In the genomic region with DNA sequence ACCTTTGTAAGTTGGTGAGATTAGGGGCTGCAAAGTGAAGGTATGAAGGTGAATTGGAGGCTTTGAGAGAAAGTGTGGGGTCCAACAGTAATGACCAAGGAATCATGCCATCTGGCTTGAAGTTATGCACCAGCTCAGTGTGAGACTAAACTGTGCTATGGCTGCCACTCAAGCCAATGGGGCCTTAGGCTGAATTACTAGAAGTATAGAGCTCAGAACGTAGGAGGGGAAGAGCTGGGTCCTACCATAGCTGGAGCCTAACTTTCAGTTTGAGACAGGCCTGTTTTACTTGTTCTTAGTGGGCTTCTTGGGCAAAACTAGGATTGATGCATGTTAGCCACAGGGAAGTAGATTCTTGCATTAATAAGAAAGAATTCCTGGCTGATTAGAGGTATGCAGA, we compare ENCODE assay signal across 21 cellular contexts.
DNase-seq lines count a peak whose midpoint lies in the region; ATAC-seq, FAIRE-seq and TF ChIP-seq lines count a peak whose summit lies in the region.
"Had no signal": no experiment of that assay in that cellular context is flagged by ENCODE, and none has a peak within 500 bp of the region (broad histone marks: within the 10 kb centered on the region; RNA-seq: fewer than 3 reads in every experiment).

No MANE protein-coding gene starts in this region.

- H2BK5ac ChIP-seq in H9 (ENCODE audit: insufficient read length, low read length): no peak overlapping the region

- ATAC-seq in heart right ventricle (no peak), left ventricle myocardium superior (no peak), left colon (no peak)
- ATAC-seq: HCT116 had no signal

- H3K79me1 ChIP-seq in H9 (ENCODE audit: insufficient read depth, low read depth, low read length, poor library complexity, severe bottlenecking): no peaks in the 10 kb centered on the region

- H3K27me3 ChIP-seq in heart right ventricle: no peaks in the 10 kb centered on the region
- no peaks in the 10 kb centered on the region for H3K27me3 ChIP-seq in astrocyte (ENCODE audit: insufficient read depth, low read length)
- no peaks in the 10 kb centered on the region for H3K27me3 ChIP-seq in H9 (ENCODE audit: insufficient read depth, low read length)
- H3K27me3 ChIP-seq: BE2C had no signal

- no peak overlapping the region for H3K4me2 ChIP-seq in astrocyte (ENCODE audit: low read length)
- no peak overlapping the region for H3K4me2 ChIP-seq in H9 (ENCODE audit: insufficient read depth, insufficient read length, low read length)

- H3K56ac ChIP-seq in H9 (ENCODE audit: insufficient read length, low read depth, low read length): no peak overlapping the region

- no peak overlapping the region for H3K23ac ChIP-seq in H9 (ENCODE audit: insufficient read length, low read depth, low read length)

- no peak overlapping the region for H3K4ac ChIP-seq in H9 (ENCODE audit: low read depth, low read length)

- H4K91ac ChIP-seq in H9 (ENCODE audit: insufficient read length, low read depth, low read length): no peak overlapping the region

- H3K9ac ChIP-seq in astrocyte (ENCODE audit: low read length): no peak overlapping the region
- no peak overlapping the region for H3K9ac ChIP-seq in H9 (ENCODE audit: extremely low read depth, insufficient read length, low read length)
- H3K9ac ChIP-seq: GM23248 had no signal

- no peak overlapping the region for H3K18ac ChIP-seq in H9 (ENCODE audit: insufficient read length, low read depth, low read length)

- no peak overlapping the region; the same call in 1 of the 2 replicates for H3K14ac ChIP-seq in H9 (ENCODE audit: insufficient read depth, low read length)

- H2AK5ac ChIP-seq in H9 (ENCODE audit: insufficient read length, low read length): no peak overlapping the region

- no peak overlapping the region for H4K8ac ChIP-seq in H9 (replicated peaks; ENCODE audit: insufficient read length, low read depth, low read length)

- H4K5ac ChIP-seq in H9 (ENCODE audit: insufficient read length, low read depth, low read length): no peak overlapping the region

- H3K9me3 ChIP-seq in heart right ventricle (no peaks in the 10 kb centered on the region), astrocyte (ENCODE audit: insufficient read depth, low read depth, low read length) (no peaks in the 10 kb centered on the region), H9 (ENCODE audit: control insufficient read depth, low read depth, low read length) (no peaks in the 10 kb centered on the region)
- H3K9me3 ChIP-seq: BE2C had no signal

- no peak overlapping the region for H3T11ph ChIP-seq in H9 (ENCODE audit: low read length)

- no peak overlapping the region for H2BK12ac ChIP-seq in H9 (ENCODE audit: insufficient read length, low read depth, low read length)

- H3K36me3 ChIP-seq in heart right ventricle: peaks cover 0 to 23% (median 0%) of the 10 kb centered on the region in 9 donors
- H3K36me3 ChIP-seq in astrocyte (ENCODE audit: insufficient read depth, low read length): no peaks in the 10 kb centered on the region
- H3K36me3 ChIP-seq: BE2C had no signal

- H3K4me3 Mint-ChIP-seq in astrocyte (ENCODE audit: unreplicated experiment) (no peak overlapping the region), brain (no peak overlapping the region), mesothelial cell of epicardium (no peak overlapping the region), H9 (no peak overlapping the region)
- H3K4me3 Mint-ChIP-seq: CD4-positive, CD25-positive, alpha-beta regulatory T cell; CD8-positive, alpha-beta memory T cell; HFFc6 had no signal

- WGBS in heart right ventricle, 2 donors: 82 to 97% methylated on average over 1 of the region's 1 CpG
- no CpG with 5 or more reads among the region's 1 CpG for WGBS in H9 (ENCODE audit: extremely low coverage, insufficient read length, low lambda C conversion rate)

- H3K9me3 Mint-ChIP-seq in astrocyte (ENCODE audit: unreplicated experiment): no peaks in the 10 kb centered on the region
- no peaks in the 10 kb centered on the region for H3K9me3 Mint-ChIP-seq in brain
- no peaks in the 10 kb centered on the region for H3K9me3 Mint-ChIP-seq in mesothelial cell of epicardium
- no peaks in the 10 kb centered on the region for H3K9me3 Mint-ChIP-seq in H9
- H3K9me3 Mint-ChIP-seq: CD4-positive, CD25-positive, alpha-beta regulatory T cell; CD8-positive, alpha-beta memory T cell; HFFc6 had no signal

- no peaks in the 10 kb centered on the region for H3K79me2 ChIP-seq in astrocyte (ENCODE audit: insufficient read depth, low read length)
- H3K79me2 ChIP-seq in H9 (ENCODE audit: insufficient read depth, low read length): no peaks in the 10 kb centered on the region

- H4K20me1 ChIP-seq in astrocyte (ENCODE audit: insufficient read depth, low read length): peaks cover 82% of the 10 kb centered on the region
- H4K20me1 ChIP-seq in H9 (ENCODE audit: control insufficient read depth, insufficient read depth, insufficient read length): no peaks in the 10 kb centered on the region

- TF ChIP-seq CTCF in heart right ventricle (IDR thresholded peaks at IDR 0.05) (no peak), astrocyte (IDR thresholded peaks at IDR 0.05; ENCODE audit: insufficient read depth, low read depth, low read length) (no peak), brain (conservative IDR thresholded peaks at IDR 0.05) (no peak), mesothelial cell of epicardium (IDR thresholded peaks at IDR 0.05; ENCODE audit: unreplicated experiment) (no peak), H9 (conservative IDR thresholded peaks at IDR 0.05) (no peak)

- no peak for FAIRE-seq in astrocyte (lab: Jason Lieb, UNC)
- FAIRE-seq: A204.1, GM12892, GM18507, H54 had no signal

- H3K4me1 Mint-ChIP-seq in astrocyte (ENCODE audit: low read depth, unreplicated experiment): peaks cover 7% of the 10 kb centered on the region
- H3K4me1 Mint-ChIP-seq in brain: peaks cover 70% of the 10 kb centered on the region
- H3K4me1 Mint-ChIP-seq in mesothelial cell of epicardium: peaks cover 17% of the 10 kb centered on the region
- peaks cover 18 to 38% of the 10 kb centered on the region in 2 experiments for H3K4me1 Mint-ChIP-seq in H9

- no peak overlapping the region for H2BK15ac ChIP-seq in H9 (ENCODE audit: low read depth, low read length)

- H3K27ac Mint-ChIP-seq in astrocyte (ENCODE audit: unreplicated experiment): no peak overlapping the region
- H3K27ac Mint-ChIP-seq in brain: peak overlapping the region in 3 of 5 experiments; percentile 40 to 85 (median 50)
- H3K27ac Mint-ChIP-seq in mesothelial cell of epicardium: peak overlapping the region; percentile 50
- H3K27ac Mint-ChIP-seq in H9: peak overlapping the region in 1 of 3 experiments; percentile 50; a peak in 1 of 7 replicates
- H3K27ac Mint-ChIP-seq: CD4-positive, CD25-positive, alpha-beta regulatory T cell; CD8-positive, alpha-beta memory T cell; HFFc6 had no signal

- H3K27ac ChIP-seq in heart right ventricle (peak overlapping the region in 6 of 10 donors; percentile 6 to 87 (median 64)), astrocyte (ENCODE audit: low read depth, low read length) (no peak overlapping the region), H9 (ENCODE audit: insufficient read length, low read depth, low read length) (no peak overlapping the region)
- H3K27ac ChIP-seq: GM23248, HL-60 had no signal

- H3K27me3 Mint-ChIP-seq in astrocyte (ENCODE audit: low read depth, unreplicated experiment): peaks cover 31% of the 10 kb centered on the region
- H3K27me3 Mint-ChIP-seq in brain: no peaks in the 10 kb centered on the region
- no peaks in the 10 kb centered on the region for H3K27me3 Mint-ChIP-seq in mesothelial cell of epicardium (ENCODE audit: low read depth)
- no peaks in the 10 kb centered on the region for H3K27me3 Mint-ChIP-seq in H9 (ENCODE audit: low read depth)

- H3K4me1 ChIP-seq in heart right ventricle: peaks cover 28 to 74% (median 62%) of the 10 kb centered on the region in 9 donors
- peaks cover 31% of the 10 kb centered on the region for H3K4me1 ChIP-seq in astrocyte (ENCODE audit: insufficient read depth, low read length)
- H3K4me1 ChIP-seq in H9 (ENCODE audit: insufficient read depth, low read length): no peaks in the 10 kb centered on the region

- no peak overlapping the region for H2BK120ac ChIP-seq in H9 (ENCODE audit: low read depth, low read length, poor library complexity, severe bottlenecking)

- intact Hi-C loops in heart right ventricle (cut with DNase I): loop anchor here in 5 of 10 donors (5.0 to 10.0 kb wide), 5 partner anchors 49 to 199 kb away; no protein-coding TSS in a partner anchor
- intact Hi-C loops in left ventricle myocardium superior (cut with micrococcal nuclease): no loop called here
- intact Hi-C loops in left colon (cut with DNase I, micrococcal nuclease): loop anchor here (5.0 to 10.0 kb wide), 2 partner anchors 134 to 196 kb away; partner anchors contain the start of gene TSPAN9 (in 2 of the 2)

- H2AFZ ChIP-seq in astrocyte (ENCODE audit: low read depth, low read length) (no peak overlapping the region), H9 (ENCODE audit: low read length) (no peak overlapping the region)
- H2AFZ ChIP-seq: GM23248 had no signal

- no peak overlapping the region for H3K4me3 ChIP-seq in heart right ventricle
- no peak overlapping the region for H3K4me3 ChIP-seq in astrocyte (ENCODE audit: insufficient read depth, low read depth, low read length)
- H3K4me3 ChIP-seq: GM23248 had no signal

- no peaks in the 10 kb centered on the region for H3K23me2 ChIP-seq in H9 (ENCODE audit: insufficient read length, low read depth, low read length, poor library complexity, severe bottlenecking)

- H3K36me3 Mint-ChIP-seq in astrocyte (ENCODE audit: low read depth, unreplicated experiment) (peaks cover 1% of the 10 kb centered on the region), brain (no peaks in the 10 kb centered on the region), mesothelial cell of epicardium (no peaks in the 10 kb centered on the region), H9 (ENCODE audit: insufficient read depth in 1 of 3, low read depth in 3 of 3) (no peaks in the 10 kb centered on the region; a peak in 1 of 7 replicates)
- H3K36me3 Mint-ChIP-seq: CD4-positive, CD25-positive, alpha-beta regulatory T cell; CD8-positive, alpha-beta memory T cell had no signal

- DNase-seq in heart right ventricle (no peak), left ventricle myocardium superior (no peak), astrocyte (ENCODE audit: low read depth) (peak; percentile 9), mesothelial cell of epicardium (ENCODE audit: low spot score in 2 of 2, unreplicated experiment in 2 of 2) (no peak), left colon (no peak), H9 (no peak)
- DNase-seq: ACHN; BE2C; CD4-positive, CD25-positive, alpha-beta regulatory T cell; CD8-positive, alpha-beta memory T cell; COR-L47; GDM1; GM23248; HFFc6 had no signal

- H2BK20ac ChIP-seq in H9 (ENCODE audit: low read depth, low read length, poor library complexity, severe bottlenecking): no peak overlapping the region

Comparison
In these comparisons a context has a peak if more than half of its experiments do, and no peak if none do; other contexts are left out.
1. H3K27ac ChIP-seq: peak in heart right ventricle (6 of 10); none in astrocyte (single experiment) and H9 (single experiment).